22 cellular contexts compared by ENCODE assay signal in the genomic region with DNA sequence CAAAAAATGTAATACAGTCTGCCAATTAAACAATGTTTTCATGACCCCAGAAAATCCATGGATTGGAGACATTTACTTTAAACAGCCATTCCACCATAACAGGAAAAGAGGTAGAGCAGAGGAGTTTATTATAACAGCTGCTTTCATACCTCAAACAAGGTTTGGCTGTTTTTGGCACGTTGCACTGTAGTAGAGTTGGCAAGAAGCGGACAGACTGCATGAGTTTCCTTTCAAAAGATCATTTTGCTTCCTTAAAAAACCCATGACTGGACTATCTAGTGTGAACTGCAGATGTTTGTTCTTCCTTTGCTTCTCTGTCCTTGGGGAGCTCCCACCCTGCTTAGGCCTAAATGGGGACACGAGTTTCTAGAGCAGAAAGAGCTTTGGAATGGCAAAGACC.
DNase-seq lines count a peak whose midpoint lies in the region; ATAC-seq and TF ChIP-seq lines count a peak whose summit lies in the region.
"Had no signal": no experiment of that assay in that cellular context is flagged by ENCODE, and none has a peak within 500 bp of the region (broad histone marks: within the 10 kb centered on the region; RNA-seq: fewer than 3 reads in every experiment).

No MANE protein-coding gene starts in this region.

- H4K20me1 ChIP-seq in OCI-LY7 (ENCODE audit: insufficient read depth, low read length) = no peaks in the 10 kb centered on the region

- no peak for DNase-seq in Right ventricle myocardium inferior (ENCODE audit: missing footprints)
- DNase-seq in cardiac septum (ENCODE audit: low spot score) = no peak
- peak in 2 of 5 donors; percentile 35 to 42 for DNase-seq in heart left ventricle
- DNase-seq in OCI-LY7 (ENCODE audit: low spot score) = no peak
- no peak for DNase-seq in NCI-H128 (lab: John Stamatoyannopoulos, UW; ENCODE audit: unreplicated experiment)
- DNase-seq in WERI-Rb-1 = no peak
- DNase-seq: 8988T; activated CD4-positive, alpha-beta T cell treated with anti-CD3 and anti-CD28 coated beads for 1 hour; activated CD8-positive, alpha-beta memory T cell treated with anti-CD3 and anti-CD28 coated beads, Interleukin-2, amount 50 U/mL, for 48 hours; activated naive CD4-positive, alpha-beta T cell treated with anti-CD3 and anti-CD28 coated beads, Interleukin-2, amount 50 U/mL, for 16 hours; DMS79; KG1; kidney; naive thymus-derived CD4-positive, alpha-beta T cell; NCI-H1417 treated with DMSO at 0.1 percent for 48 hours; SHP77; T-helper 17 cell had no signal

- CTCF ChIA-PET in OCI-LY7 (lab: Charles Lee; ENCODE audit: unreplicated experiment) = no interaction called here

- peaks cover 0 to 92% (median 26%) of the 10 kb centered on the region in 12 donors for H3K4me1 ChIP-seq in heart left ventricle
- H3K4me1 ChIP-seq in neutrophil (ENCODE audit: control insufficient read depth in 1 of 2, insufficient read depth in 1 of 2, low read depth in 1 of 2, low read length in 1 of 2) = peaks cover 47 to 76% of the 10 kb centered on the region in 2 experiments
- no peaks in the 10 kb centered on the region for H3K4me1 ChIP-seq in OCI-LY7 (ENCODE audit: insufficient read depth, low read length, poor library complexity, severe bottlenecking)

- no peak for TF ChIP-seq POLR2A in heart left ventricle (IDR thresholded peaks at IDR 0.05)

- no peak overlapping the region for H3K4me2 ChIP-seq in OCI-LY7 (ENCODE audit: low read length)

- intact Hi-C loops in Right ventricle myocardium inferior (cut with DNase I) = no loop called here
- intact Hi-C loops in cardiac septum (cut with DNase I) = no loop called here
- intact Hi-C loops in heart left ventricle (cut with DNase I) = loop anchor here in 2 of 10 donors (10.0 kb wide), 1 partner anchor 78 kb away; no protein-coding TSS in a partner anchor
- intact Hi-C loops in OCI-LY7 (cut with micrococcal nuclease; ENCODE audit: unreplicated experiment) = no loop called here

- TF ChIP-seq CTCF in heart left ventricle (IDR thresholded peaks at IDR 0.05) (no peak), neutrophil (IDR thresholded peaks at IDR 0.05) (no peak), OCI-LY7 (conservative IDR thresholded peaks at IDR 0.05; ENCODE audit: low read length) (no peak), WERI-Rb-1 (IDR thresholded peaks at IDR 0.05; ENCODE audit: low read depth, low read length) (no peak)

- peak; percentile 66 for ATAC-seq in Right ventricle myocardium inferior
- ATAC-seq in heart left ventricle = peak; percentile 34 to 61 (median 58)
- ATAC-seq in HG02623 (IDR thresholded peaks at IDR 0.05; ENCODE audit: unreplicated experiment) = no peak
- ATAC-seq: naive thymus-derived CD4-positive, alpha-beta T cell; T-helper 17 cell had no signal

- no TSS peak for BruUV-seq in OCI-LY7 (replicated peaks; lab: Mats Ljungman, UMichigan)

- no peaks in the 10 kb centered on the region for H3K9me2 ChIP-seq in OCI-LY7 (ENCODE audit: insufficient read depth, low read length)

- POLR2A ChIA-PET in OCI-LY7 (lab: Charles Lee) = interaction anchor here (1.4 kb wide), 1 partner anchor 13 kb away, joined by 3 read pairs; no protein-coding TSS in a partner anchor

- H3K36me3 ChIP-seq in heart left ventricle (no peaks in the 10 kb centered on the region), neutrophil (no peaks in the 10 kb centered on the region), OCI-LY7 (ENCODE audit: insufficient read depth, low read length) (no peaks in the 10 kb centered on the region), WERI-Rb-1 (no peaks in the 10 kb centered on the region)
- H3K36me3 ChIP-seq: cardiac muscle cell, thoracic aorta had no signal

- H2AFZ ChIP-seq in OCI-LY7 (ENCODE audit: low read length) = no peak overlapping the region

- no peaks in the 10 kb centered on the region for H3K9me3 ChIP-seq in heart left ventricle
- H3K9me3 ChIP-seq in neutrophil = no peaks in the 10 kb centered on the region
- H3K9me3 ChIP-seq in OCI-LY7 (ENCODE audit: low read length) = no peaks in the 10 kb centered on the region
- H3K9me3 ChIP-seq in WERI-Rb-1 (ENCODE audit: severe bottlenecking) = no peaks in the 10 kb centered on the region
- H3K9me3 ChIP-seq: thoracic aorta had no signal

- H3K27ac ChIP-seq in heart left ventricle = peak overlapping the region in 9 of 12 donors; percentile 10 to 62 (median 50)
- peak overlapping the region; percentile 30 for H3K27ac ChIP-seq in neutrophil
- no peak overlapping the region for H3K27ac ChIP-seq in OCI-LY7 (ENCODE audit: low read depth, low read length, poor library complexity, severe bottlenecking)
- H3K27ac ChIP-seq in WERI-Rb-1 = no peak overlapping the region
- H3K27ac ChIP-seq: C4-2B, cardiac muscle cell had no signal

- H3K27me3 ChIP-seq in heart left ventricle (no peaks in the 10 kb centered on the region), neutrophil (no peaks in the 10 kb centered on the region), WERI-Rb-1 (ENCODE audit: insufficient read depth, low read depth, severe bottlenecking) (no peaks in the 10 kb centered on the region)
- H3K27me3 ChIP-seq: cardiac muscle cell had no signal

- no peaks in the 10 kb centered on the region for H3K79me2 ChIP-seq in OCI-LY7 (ENCODE audit: insufficient read depth, low read depth, low read length)

- WGBS in heart left ventricle, 4 donors = 31 to 51% (median 43%) methylated on average over 3 of the region's 3 CpGs

- H3K4me3 ChIP-seq in heart left ventricle (no peak overlapping the region), neutrophil (ENCODE audit: low read depth in 1 of 2, low read length in 1 of 2) (no peak overlapping the region), OCI-LY7 (ENCODE audit: low read depth, low read length, poor library complexity, severe bottlenecking) (no peak overlapping the region), WERI-Rb-1 (ENCODE audit: low read depth, low read length) (no peak overlapping the region)
- H3K4me3 ChIP-seq: cardiac muscle cell, thoracic aorta had no signal

Comparison
In these comparisons a context has a peak if more than half of its experiments do, and no peak if none do; other contexts are left out.
1. H3K27ac ChIP-seq: peak in heart left ventricle (9 of 12) and neutrophil (single experiment); none in OCI-LY7 (single experiment) and WERI-Rb-1 (single experiment).